Comparison of ENCODE assay signal across 23 cellular contexts in genomic region chr2:189515264-189515663, GRCh38.
DNase-seq lines count a peak whose midpoint lies in the region; ATAC-seq and TF ChIP-seq lines count a peak whose summit lies in the region.
"Had no signal": no experiment of that assay in that cellular context is flagged by ENCODE, and none has a peak within 500 bp of the region (broad histone marks: within the 10 kb centered on the region; RNA-seq: fewer than 3 reads in every experiment).

No MANE protein-coding gene starts in this region.

- H3K27me3 Mint-ChIP-seq in endodermal cell (ENCODE audit: insufficient read depth), result no peaks in the 10 kb centered on the region

- H3K4me1 ChIP-seq in ascending aorta (peaks cover 2 to 8% of the 10 kb centered on the region in 2 donors), endodermal cell (ENCODE audit: control insufficient read depth, insufficient read depth, low read length) (peaks cover 5% of the 10 kb centered on the region)

- no peak overlapping the region for H3K4me3 Mint-ChIP-seq in endodermal cell
- H3K4me3 Mint-ChIP-seq: activated CD4-positive, alpha-beta memory T cell treated with anti-CD3 and anti-CD28 coated beads, Interleukin-2, amount 10 ng/mL, durations not matched to agents 7 days and 5 days; B cell; T-helper 1 cell treated with Interleukin-12 subunit alpha and Interleukin-12 subunit beta and Interleukin-4 antibody, amounts not matched to agents 30 μg/mL and 1 μg/mL, for 36 hours had no signal

- H3K9ac ChIP-seq in endodermal cell (ENCODE audit: extremely low read depth, low read length, poor library complexity, severe bottlenecking), result no peak overlapping the region

- H3K4me1 Mint-ChIP-seq in endodermal cell, result peaks cover 12% of the 10 kb centered on the region
- H3K4me1 Mint-ChIP-seq: activated CD4-positive, alpha-beta memory T cell treated with anti-CD3 and anti-CD28 coated beads, Interleukin-2, amount 10 ng/mL, durations not matched to agents 7 days and 5 days; B cell had no signal

- ATAC-seq in GM21737 (IDR thresholded peaks at IDR 0.05; ENCODE audit: unreplicated experiment), result no peak
- ATAC-seq: esophagus mucosa had no signal

- peaks cover 7% of the 10 kb centered on the region for H3K36me3 Mint-ChIP-seq in endodermal cell (ENCODE audit: low read depth)

- H3K9me3 Mint-ChIP-seq in endodermal cell, result peaks cover 19% of the 10 kb centered on the region
- H3K9me3 Mint-ChIP-seq: activated CD4-positive, alpha-beta memory T cell treated with anti-CD3 and anti-CD28 coated beads, Interleukin-2, amount 10 ng/mL, durations not matched to agents 7 days and 5 days; T-helper 1 cell treated with Interleukin-12 subunit alpha and Interleukin-12 subunit beta and Interleukin-4 antibody, amounts not matched to agents 30 μg/mL and 1 μg/mL, for 36 hours had no signal

- H3K27ac Mint-ChIP-seq in endodermal cell, result no peak overlapping the region
- H3K27ac Mint-ChIP-seq: activated CD4-positive, alpha-beta memory T cell treated with anti-CD3 and anti-CD28 coated beads, Interleukin-2, amount 10 ng/mL, durations not matched to agents 7 days and 5 days; B cell; T-helper 1 cell treated with Interleukin-12 subunit alpha and Interleukin-12 subunit beta and Interleukin-4 antibody, amounts not matched to agents 30 μg/mL and 1 μg/mL, for 36 hours had no signal

- WGBS in endodermal cell (ENCODE audit: insufficient coverage in 1 of 2, insufficient read length in 1 of 2), 2 experiments, result 100% methylated on average over 1 of the region's 1 CpG

- H3K4me3 ChIP-seq in ascending aorta, result no peak overlapping the region
- H3K4me3 ChIP-seq in fibroblast of villous mesenchyme (ENCODE audit: low read depth, low read length), result no peak overlapping the region
- H3K4me3 ChIP-seq in endodermal cell (ENCODE audit: low read length), result no peak overlapping the region
- H3K4me3 ChIP-seq: dorsolateral prefrontal cortex, right lobe of liver had no signal

- intact Hi-C loops in ascending aorta (cut with DNase I), result no loop called here

- DNase-seq in GM04503 (ENCODE audit: low read depth) (peak; percentile 46), ascending aorta (ENCODE audit: low spot score in 2 of 2) (no peak), fibroblast of villous mesenchyme (ENCODE audit: low read depth) (peak; percentile 80), smooth muscle cell of the brain vasculature (ENCODE audit: low read depth, low spot score) (peak; percentile 50), endodermal cell (no peak)
- DNase-seq in activated CD8-positive, alpha-beta memory T cell treated with anti-CD3 and anti-CD28 coated beads, Interleukin-2, amount 50 U/mL, for 48 hours, result no peak
- DNase-seq: activated CD4-positive, alpha-beta memory T cell treated with anti-CD3 and anti-CD28 coated beads, Interleukin-2, amount 10 ng/mL, durations not matched to agents 7 days and 5 days; activated naive CD4-positive, alpha-beta T cell treated with Interleukin-2 at 50 U/mL for 16 hours; activated T-cell treated with anti-CD3 and anti-CD28 coated beads, Interleukin-2, amount 50 U/mL, for 1 hour; Calu3; dorsolateral prefrontal cortex; HCEC 1CT; NCI-H1436; NCI-H526 treated with DMSO at 0.1 percent for 48 hours; right lobe of liver; stimulated activated CD4-positive, alpha-beta T cell treated with anti-CD3 and anti-CD28 coated beads, Interleukin-1b, Interleukin-23, amount 100 ng/mL, for 48 hours; stimulated activated naive CD4-positive, alpha-beta T cell treated with Interleukin-2 at 50 U/mL for 16 hours; trophoblast cell; WERI-Rb-1 had no signal

- no peaks in the 10 kb centered on the region for H3K9me3 ChIP-seq in ascending aorta
- peaks cover 24% of the 10 kb centered on the region for H3K9me3 ChIP-seq in endodermal cell (ENCODE audit: control insufficient read depth, low read length)
- H3K9me3 ChIP-seq: right lobe of liver had no signal

- H3K27me3 ChIP-seq in ascending aorta, result no peaks in the 10 kb centered on the region
- no peaks in the 10 kb centered on the region for H3K27me3 ChIP-seq in endodermal cell (ENCODE audit: control insufficient read depth, insufficient read depth, low read length, poor library complexity, severe bottlenecking)
- H3K27me3 ChIP-seq: dorsolateral prefrontal cortex, right lobe of liver had no signal

- H3K27ac ChIP-seq in ascending aorta, result peak overlapping the region; percentile 6 to 38
- H3K27ac ChIP-seq in endodermal cell (ENCODE audit: low read depth, low read length), result no peak overlapping the region
- H3K27ac ChIP-seq: right lobe of liver, WERI-Rb-1 had no signal

- H3K36me3 ChIP-seq in ascending aorta (no peaks in the 10 kb centered on the region), endodermal cell (ENCODE audit: control insufficient read depth, insufficient read depth, low read length) (no peaks in the 10 kb centered on the region)
- H3K36me3 ChIP-seq: right lobe of liver, WERI-Rb-1 had no signal

- no peak for TF ChIP-seq CTCF in ascending aorta (IDR thresholded peaks at IDR 0.05)
- no peak for TF ChIP-seq CTCF in fibroblast of villous mesenchyme (IDR thresholded peaks at IDR 0.05; ENCODE audit: insufficient read depth, low read depth, low read length)
- TF ChIP-seq CTCF in endodermal cell (conservative IDR thresholded peaks at IDR 0.05), result no peak

Comparison
In these comparisons a context has a peak if more than half of its experiments do, and no peak if none do; other contexts are left out.
1. DNase-seq: peak in GM04503 (single experiment), fibroblast of villous mesenchyme (single experiment) and smooth muscle cell of the brain vasculature (single experiment); none in ascending aorta (0 of 2), endodermal cell (single experiment) and activated CD8-positive, alpha-beta memory T cell treated with anti-CD3 and anti-CD28 coated beads, Interleukin-2, amount 50 U/mL, for 48 hours (single experiment).